11 cellular contexts compared by ENCODE assay signal in the genomic region with DNA sequence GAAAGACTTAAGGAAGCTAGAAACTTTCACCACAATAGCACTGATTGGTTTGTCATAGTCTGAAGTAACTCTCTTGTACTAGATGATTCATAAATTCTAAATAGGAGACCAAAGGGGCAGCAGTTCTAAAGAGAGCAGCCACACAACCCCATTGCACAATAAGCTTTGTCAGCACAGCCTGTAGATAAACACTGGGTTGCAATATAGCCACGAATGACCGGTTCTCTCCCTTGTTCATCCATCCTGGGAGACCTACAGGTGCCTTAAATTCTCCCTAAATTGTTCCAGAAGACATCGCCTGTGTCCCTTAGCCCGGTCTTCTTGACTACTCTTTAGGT.
DNase-seq lines count a peak whose midpoint lies in the region; ATAC-seq and TF ChIP-seq lines count a peak whose summit lies in the region.
"Had no signal": no experiment of that assay in that cellular context is flagged by ENCODE, and none has a peak within 500 bp of the region (broad histone marks: within the 10 kb centered on the region; RNA-seq: fewer than 3 reads in every experiment).

No MANE protein-coding gene starts in this region.

- ATAC-seq in activated T-cell treated with anti-CD3 and anti-CD28 coated beads, Interleukin-2, amount 50 U/mL, for 72 hours (replicated peaks in 1 of 2) = peak; percentile 71 to 73

- no peak overlapping the region for H3K27ac Mint-ChIP-seq in activated T-cell treated with anti-CD3 and anti-CD28 coated beads, Interleukin-2, amount 50 U/mL, for 72 hours
- no peak overlapping the region for H3K27ac Mint-ChIP-seq in activated T-cell treated with anti-CD3 and anti-CD28 coated beads, Interleukin-2, amount 50 U/mL, for 24 hours

- no peak overlapping the region for H3K4me3 Mint-ChIP-seq in activated T-cell treated with anti-CD3 and anti-CD28 coated beads, Interleukin-2, amount 50 U/mL, for 72 hours
- H3K4me3 Mint-ChIP-seq in activated T-cell treated with anti-CD3 and anti-CD28 coated beads, Interleukin-2, amount 50 U/mL, for 24 hours = no peak overlapping the region

- no peaks in the 10 kb centered on the region for H3K36me3 Mint-ChIP-seq in activated T-cell treated with anti-CD3 and anti-CD28 coated beads, Interleukin-2, amount 50 U/mL, for 72 hours (ENCODE audit: insufficient read depth in 2 of 2)
- H3K36me3 Mint-ChIP-seq in activated T-cell treated with anti-CD3 and anti-CD28 coated beads, Interleukin-2, amount 50 U/mL, for 24 hours (ENCODE audit: low read depth) = no peaks in the 10 kb centered on the region

- no peak overlapping the region for H3K4me3 ChIP-seq in foreskin fibroblast (ENCODE audit: low read depth in 1 of 2, low read length in 2 of 2)

- peaks cover 18% of the 10 kb centered on the region for H3K4me1 Mint-ChIP-seq in activated T-cell treated with anti-CD3 and anti-CD28 coated beads, Interleukin-2, amount 50 U/mL, for 72 hours (ENCODE audit: low read depth)
- peaks cover 7% of the 10 kb centered on the region for H3K4me1 Mint-ChIP-seq in activated T-cell treated with anti-CD3 and anti-CD28 coated beads, Interleukin-2, amount 50 U/mL, for 24 hours (ENCODE audit: low read depth)

- no peaks in the 10 kb centered on the region for H3K9me3 Mint-ChIP-seq in activated T-cell treated with anti-CD3 and anti-CD28 coated beads, Interleukin-2, amount 50 U/mL, for 72 hours
- H3K9me3 Mint-ChIP-seq in activated T-cell treated with anti-CD3 and anti-CD28 coated beads, Interleukin-2, amount 50 U/mL, for 24 hours = no peaks in the 10 kb centered on the region

- DNase-seq in activated T-cell treated with anti-CD3 and anti-CD28 coated beads, Interleukin-2, amount 50 U/mL, for 72 hours = peak; percentile 8 to 12
- DNase-seq in activated T-cell treated with anti-CD3 and anti-CD28 coated beads, Interleukin-2, amount 50 U/mL, for 24 hours = no peak
- DNase-seq in RPMI7951 (ENCODE audit: low read depth) (peak; percentile 81), foreskin fibroblast (peak; percentile 85 to 92), stromal cell of bone marrow (ENCODE audit: low read depth) (peak; percentile 90), DMS 273 treated with DMSO at 0.1 percent for 48 hours (lab: John Stamatoyannopoulos, UW) (no peak)
- no peak for DNase-seq in stimulated activated CD4-positive, alpha-beta T cell treated with anti-CD3 and anti-CD28 coated beads, Interleukin-4, amount 100 ng/mL, for 24 hours
- no peak for DNase-seq in central memory CD4-positive, alpha-beta T cell
- DNase-seq: activated T-cell treated with anti-CD3 and anti-CD28 coated beads, Interleukin-2, amount 50 U/mL, for 1 hour; C1 segment of cervical spinal cord; stimulated activated CD4-positive, alpha-beta T cell treated with anti-CD3 and anti-CD28 coated beads, Interleukin-4, amount 100 ng/mL, for 4 hours had no signal

- peaks cover 6% of the 10 kb centered on the region for H3K27me3 Mint-ChIP-seq in activated T-cell treated with anti-CD3 and anti-CD28 coated beads, Interleukin-2, amount 50 U/mL, for 72 hours (ENCODE audit: low read depth)
- H3K27me3 Mint-ChIP-seq in activated T-cell treated with anti-CD3 and anti-CD28 coated beads, Interleukin-2, amount 50 U/mL, for 24 hours = no peaks in the 10 kb centered on the region

- no peak for TF ChIP-seq CTCF in foreskin fibroblast (IDR thresholded peaks at IDR 0.05; ENCODE audit: low read depth, low read length)

Comparison
In these comparisons a context has a peak if more than half of its experiments do, and no peak if none do; other contexts are left out.
1. DNase-seq: peak in activated T-cell treated with anti-CD3 and anti-CD28 coated beads, Interleukin-2, amount 50 U/mL, for 72 hours (2 of 2), RPMI7951 (single experiment), foreskin fibroblast (2 of 2) and stromal cell of bone marrow (single experiment); none in activated T-cell treated with anti-CD3 and anti-CD28 coated beads, Interleukin-2, amount 50 U/mL, for 24 hours (single experiment), DMS 273 treated with DMSO at 0.1 percent for 48 hours (single experiment), stimulated activated CD4-positive, alpha-beta T cell treated with anti-CD3 and anti-CD28 coated beads, Interleukin-4, amount 100 ng/mL, for 24 hours (single experiment) and central memory CD4-positive, alpha-beta T cell (single experiment).